Comparison of ENCODE assay signal across 11 cellular contexts in genomic region chr17:36183811-36184765, GRCh38. TPM values are rescaled to one million over a fixed set of nuclear protein-coding genes. Genes with fewer than 3 reads are reported as not detected.
DNase-seq lines count a peak whose midpoint lies in the region; FAIRE-seq and TF ChIP-seq lines count a peak whose summit lies in the region.
"Had no signal": no experiment of that assay in that cellular context is flagged by ENCODE, and none has a peak within 500 bp of the region (broad histone marks: within the 10 kb centered on the region; RNA-seq: fewer than 3 reads in every experiment).

No MANE protein-coding gene starts in this region.

- peaks cover 4 to 23% (median 18%) of the 10 kb centered on the region in 3 donors for H3K4me1 ChIP-seq in esophagus squamous epithelium
- H3K4me1 ChIP-seq in neutrophil (ENCODE audit: control insufficient read depth in 1 of 2, insufficient read depth in 1 of 2, low read depth in 1 of 2, low read length in 1 of 2) = peaks cover 36 to 59% of the 10 kb centered on the region in 2 experiments

- TF ChIP-seq CTCF in BJ (IDR thresholded peaks at IDR 0.05; ENCODE audit: insufficient read depth, low read depth, low read length) (no peak), esophagus squamous epithelium (IDR thresholded peaks at IDR 0.05) (no peak), neutrophil (IDR thresholded peaks at IDR 0.05) (no peak)

- FAIRE-seq in RCC 7860 (lab: Jason Lieb, UNC) = no peak

- WGBS in esophagus squamous epithelium, 2 donors = 81 to 89% methylated on average over 7 of the region's 16 CpGs

- H3K36me3 ChIP-seq in BJ (ENCODE audit: control insufficient read depth, insufficient read depth, low read length) = no peaks in the 10 kb centered on the region
- no peaks in the 10 kb centered on the region for H3K36me3 ChIP-seq in MG63
- no peaks in the 10 kb centered on the region for H3K36me3 ChIP-seq in esophagus squamous epithelium
- peaks cover 5% of the 10 kb centered on the region for H3K36me3 ChIP-seq in neutrophil

- TF ChIP-seq POLR2A in esophagus squamous epithelium (IDR thresholded peaks at IDR 0.05) = no peak

- intact Hi-C loops in esophagus squamous epithelium (cut with DNase I) = no loop called here

- H3K9me3 ChIP-seq in MG63 (no peaks in the 10 kb centered on the region), esophagus squamous epithelium (no peaks in the 10 kb centered on the region), neutrophil (no peaks in the 10 kb centered on the region)

- CTCF ChIA-PET in BJ (lab: Yijun Ruan, JAX) = no interaction called here

- H3K4me3 ChIP-seq in BJ (ENCODE audit: low read depth, low read length) (peak overlapping the region; percentile 62), MG63 (peak overlapping the region; percentile 69), esophagus squamous epithelium (peak overlapping the region in 3 of 4 donors; percentile 44 to 74 (median 69)), neutrophil (ENCODE audit: low read depth in 1 of 2, low read length in 1 of 2) (peak overlapping the region; percentile 62 to 82)

- H3K27me3 ChIP-seq in BJ (ENCODE audit: control insufficient read depth, insufficient read depth, low read length) (no peaks in the 10 kb centered on the region; the same call in 1 of the 2 replicates), MG63 (no peaks in the 10 kb centered on the region), esophagus squamous epithelium (peaks cover 0 to 53% (median 4%) of the 10 kb centered on the region in 4 donors), neutrophil (peaks cover 43% of the 10 kb centered on the region)

- DNase-seq in BJ (ENCODE audit: low read depth) = no peak
- peak; percentile 68 for DNase-seq in MG63
- DNase-seq in esophagus squamous epithelium (lab: John Stamatoyannopoulos, UW) = no peak
- DNase-seq in NCI-H1417 (lab: John Stamatoyannopoulos, UW) = no peak
- DNase-seq in DMS 273 treated with DMSO at 0.1 percent for 48 hours (lab: John Stamatoyannopoulos, UW) = no peak
- DNase-seq in RCC 7860 (ENCODE audit: low spot score) = no peak
- no peak for DNase-seq in NCI-H1436 (lab: John Stamatoyannopoulos, UW)
- DNase-seq: activated B cell treated with CpG ODN at 0.5 μM for 24 hours; effector CD4-positive, alpha-beta T cell; NCI-H1694 treated with DMSO at 0.1 percent for 48 hours had no signal

- peak overlapping the region; percentile 16 to 73 (median 49) for H3K27ac ChIP-seq in esophagus squamous epithelium
- H3K27ac ChIP-seq in neutrophil = peak overlapping the region; percentile 93

- POLR2A ChIA-PET in BJ (lab: Charles Lee) = no interaction called here

RNA-seq across cellular contexts. Expression of gene TBC1D3B, which starts 7.7 kb away (rescaled TPM):
- 1.4 and 2.3 TPM in 2 replicates for polyA plus RNA-seq in BJ (2011; rRNA removed)
- polyA minus RNA-seq in BJ (2011; rRNA and poly(A)+ RNA removed) = 3.2 TPM in 1 of 2 replicates, not detected in the other
- not detected in 2 replicates for total RNA-seq in MG63 (2014; rRNA removed; shearing (Covaris generic); ENCODE audit: low replicate concordance)
- total RNA-seq in esophagus squamous epithelium = 10 to 100 TPM in 1 of 4 donors, 1 to 10 TPM in 2, not detected in 1; 2.9 to 11.7 (median 9.4) TPM

RNA-seq across cellular contexts. Expression of gene CCL3L1, which starts 12.5 kb away (rescaled TPM):
- not detected in 2 replicates for polyA plus RNA-seq in BJ (2011; rRNA removed)
- polyA minus RNA-seq in BJ (2011; rRNA and poly(A)+ RNA removed) = not detected in 2 replicates
- total RNA-seq in MG63 (2014; rRNA removed; shearing (Covaris generic); ENCODE audit: low replicate concordance) = not detected in 2 replicates
- total RNA-seq in esophagus squamous epithelium = 1 to 10 TPM in 1 of 4 donors, not detected in 3; 3.5 TPM

RNA-seq across cellular contexts. Expression of gene CCL4L2, which starts 26.8 kb away (rescaled TPM):
- not detected in 2 replicates for polyA plus RNA-seq in BJ (2011; rRNA removed)
- polyA minus RNA-seq in BJ (2011; rRNA and poly(A)+ RNA removed) = not detected in 2 replicates
- total RNA-seq in MG63 (2014; rRNA removed; shearing (Covaris generic); ENCODE audit: low replicate concordance) = not detected in 2 replicates
- total RNA-seq in esophagus squamous epithelium = 1 to 10 TPM in 1 of 4 donors, under 1 TPM in 2, not detected in 1; 0.35 to 1.6 (median 0.76) TPM
